8 cellular contexts compared by ENCODE assay signal in the genomic region with DNA sequence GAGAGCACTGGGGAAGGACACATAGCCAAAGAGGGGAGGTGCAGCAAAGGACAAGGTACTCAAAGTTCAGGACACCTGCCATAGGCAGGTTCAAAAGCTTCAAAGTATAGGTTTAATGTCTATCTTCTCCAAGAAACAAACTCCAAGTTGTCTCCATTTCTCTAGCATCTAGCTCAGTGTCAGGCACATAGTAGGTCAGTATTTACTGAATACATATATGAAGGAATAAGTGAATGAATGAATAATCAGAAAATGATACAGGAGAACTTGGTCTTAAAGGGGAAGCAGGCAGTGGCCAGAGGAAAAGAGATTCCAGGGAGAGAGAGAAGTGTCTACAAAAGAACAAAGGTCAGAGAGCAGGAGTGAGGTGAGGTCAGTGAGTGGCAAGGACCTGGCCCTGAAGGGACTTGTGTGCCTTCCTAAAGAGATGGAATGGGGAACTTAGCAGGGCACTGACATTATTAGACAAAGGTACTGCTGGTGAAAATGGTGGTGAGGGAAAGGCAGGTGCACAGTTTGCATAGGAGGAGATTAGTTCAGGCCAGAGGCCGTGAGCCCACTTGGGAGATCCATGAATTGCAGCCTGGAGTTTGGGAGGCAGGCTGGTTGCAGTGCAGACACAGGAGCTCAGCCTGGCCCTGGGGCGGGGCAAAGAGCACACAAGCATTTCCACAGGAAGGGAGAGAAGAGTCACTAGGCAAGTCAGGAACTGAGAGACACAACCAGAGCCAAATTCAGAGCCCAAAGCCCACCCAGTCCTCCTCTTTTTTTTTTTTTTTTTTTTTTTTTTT. TPM values are rescaled to one million over a fixed set of nuclear protein-coding genes. Genes with fewer than 3 reads are reported as not detected.
DNase-seq lines count a peak whose midpoint lies in the region; ATAC-seq and TF ChIP-seq lines count a peak whose summit lies in the region.

No MANE protein-coding gene starts in this region.

- peak overlapping the region in 1 of 2 donors; percentile 67 for H3K9ac ChIP-seq in colonic mucosa (ENCODE audit: low read depth in 2 of 2, low read length in 2 of 2)
- peak overlapping the region in 1 of 2 donors; percentile 59 for H3K9ac ChIP-seq in mucosa of rectum (ENCODE audit: low read depth in 1 of 2, low read length in 2 of 2)

- intact Hi-C loops in CD8-positive, alpha-beta T cell (cut with DNase I, micrococcal nuclease): no loop called here
- intact Hi-C loops in colonic mucosa (cut with DNase I): no loop called here

- H3K4me1 Mint-ChIP-seq in CD8-positive, alpha-beta T cell (ENCODE audit: low read depth): peaks cover 91% of the 10 kb centered on the region

- H3K9me3 ChIP-seq in CD8-positive, alpha-beta T cell (ENCODE audit: low read length): no peaks in the 10 kb centered on the region
- H3K9me3 ChIP-seq in MG63 (no peaks in the 10 kb centered on the region), colonic mucosa (no peaks in the 10 kb centered on the region), mucosa of rectum (ENCODE audit: control insufficient read depth in 2 of 2, low read length in 2 of 2) (no peaks in the 10 kb centered on the region)

- CTCF ChIA-PET in CD8-positive, alpha-beta T cell (lab: Charles Lee): interaction anchor here (1.1 to 1.9 kb wide), 3 partner anchors 9 to 21 kb away, joined by 3 to 5 read pairs (median 4); no protein-coding TSS in a partner anchor

- ATAC-seq in CD8-positive, alpha-beta T cell: peak; percentile 27
- no peak for ATAC-seq in HG03520 (IDR thresholded peaks at IDR 0.05; ENCODE audit: unreplicated experiment)
- ATAC-seq in HG02973 (IDR thresholded peaks at IDR 0.05; ENCODE audit: unreplicated experiment): no peak

- no peaks in the 10 kb centered on the region for H3K9me3 Mint-ChIP-seq in CD8-positive, alpha-beta T cell

- peak overlapping the region; percentile 73 for H3K4me3 Mint-ChIP-seq in CD8-positive, alpha-beta T cell

- H3K27ac ChIP-seq in CD8-positive, alpha-beta T cell (ENCODE audit: low read depth, low read length): peak overlapping the region; percentile 12
- H3K27ac ChIP-seq in colonic mucosa (peak overlapping the region; percentile 65), mucosa of rectum (ENCODE audit: low read depth in 2 of 2, low read length in 2 of 2) (peak overlapping the region; percentile 82 to 85)

- POLR2A ChIA-PET in CD8-positive, alpha-beta T cell (lab: Charles Lee): interaction anchor here (0.7 to 7.3 kb wide), 7 partner anchors 13 to 129 kb away, joined by 3 to 52 read pairs (median 3); no protein-coding TSS in a partner anchor

- peaks cover 17% of the 10 kb centered on the region for H3K36me3 Mint-ChIP-seq in CD8-positive, alpha-beta T cell

- H3K4me3 ChIP-seq in CD8-positive, alpha-beta T cell (ENCODE audit: low read depth, low read length): no peak overlapping the region
- H3K4me3 ChIP-seq in MG63 (no peak overlapping the region), colonic mucosa (no peak overlapping the region), mucosa of rectum (ENCODE audit: low read length in 2 of 2) (peak overlapping the region; percentile 6 to 16)

- DNase-seq in CD8-positive, alpha-beta T cell: peak in 1 of 7 experiments; percentile 17
- DNase-seq in MG63 (peak; percentile 42), colonic mucosa (peak; percentile 76), NCI-H748 treated with DMSO at 0.1 percent for 48 hours (lab: John Stamatoyannopoulos, UW) (no peak), COR-L47 (lab: John Stamatoyannopoulos, UW) (no peak)

- peak overlapping the region; percentile 92 for H3K27ac Mint-ChIP-seq in CD8-positive, alpha-beta T cell

- no peaks in the 10 kb centered on the region for H3K27me3 Mint-ChIP-seq in CD8-positive, alpha-beta T cell (ENCODE audit: low read depth)

- no peak for TF ChIP-seq CTCF in CD8-positive, alpha-beta T cell (IDR thresholded peaks at IDR 0.05)
- no peak for TF ChIP-seq CTCF in colonic mucosa (IDR thresholded peaks at IDR 0.05)

- H3K27me3 ChIP-seq in CD8-positive, alpha-beta T cell (ENCODE audit: insufficient read depth, low read length): no peaks in the 10 kb centered on the region
- H3K27me3 ChIP-seq in MG63 (no peaks in the 10 kb centered on the region), colonic mucosa (no peaks in the 10 kb centered on the region), mucosa of rectum (ENCODE audit: control insufficient read depth in 2 of 2, insufficient read depth in 2 of 2, low read length in 2 of 2) (no peaks in the 10 kb centered on the region)

- peaks cover 7% of the 10 kb centered on the region for H3K36me3 ChIP-seq in CD8-positive, alpha-beta T cell (ENCODE audit: insufficient read depth, low read length)
- peaks cover 15% of the 10 kb centered on the region for H3K36me3 ChIP-seq in MG63
- no peaks in the 10 kb centered on the region for H3K36me3 ChIP-seq in colonic mucosa
- H3K36me3 ChIP-seq in mucosa of rectum (ENCODE audit: control insufficient read depth in 2 of 2, insufficient read depth in 2 of 2, low read length in 2 of 2): peaks cover 11 to 12% of the 10 kb centered on the region in 2 donors

- H3K4me1 ChIP-seq in CD8-positive, alpha-beta T cell (ENCODE audit: insufficient read depth, low read length): peaks cover 83% of the 10 kb centered on the region
- H3K4me1 ChIP-seq in colonic mucosa (peaks cover 35% of the 10 kb centered on the region), mucosa of rectum (ENCODE audit: control insufficient read depth in 2 of 2, insufficient read depth in 2 of 2, low read length in 2 of 2) (peaks cover 46 to 49% of the 10 kb centered on the region in 2 donors)

RNA-seq across cellular contexts. Expression of a gene that starts 21.4 kb away (rescaled TPM):
- total RNA-seq in CD8-positive, alpha-beta T cell: 100 to 1,000 TPM in 1 of 2 experiments, 10 to 100 TPM in 1; 88.7 to 101 TPM
- total RNA-seq in MG63 (2014; rRNA removed; shearing (Covaris generic); ENCODE audit: low replicate concordance): 30.6 and 31.4 TPM in 2 replicates
- total RNA-seq in colonic mucosa: 10 to 100 TPM; 35.9 to 49.1 TPM

RNA-seq across cellular contexts. Expression of a gene that starts 36.2 kb away (rescaled TPM):
- total RNA-seq in CD8-positive, alpha-beta T cell: not detected
- total RNA-seq in MG63 (2014; rRNA removed; shearing (Covaris generic); ENCODE audit: low replicate concordance): not detected in 2 replicates
- 1 to 10 TPM in 1 of 2 donors, under 1 TPM in 1; 0.58 to 1.6 TPM for total RNA-seq in colonic mucosa

Comparison
In these comparisons a context has a peak if more than half of its experiments do, and no peak if none do; other contexts are left out.
1. DNase-seq: peak in MG63 (single experiment) and colonic mucosa (single experiment); none in NCI-H748 treated with DMSO at 0.1 percent for 48 hours (single experiment) and COR-L47 (single experiment).
2. H3K27ac ChIP-seq: peak in every context shown above with its lines; median percentile 84 in mucosa of rectum; 65 in colonic mucosa; 12 in CD8-positive, alpha-beta T cell.
3. H3K4me3 ChIP-seq: peak in mucosa of rectum (2 of 2); none in CD8-positive, alpha-beta T cell (single experiment), MG63 (single experiment) and colonic mucosa (single experiment).